2 cellular contexts compared by ENCODE assay signal in the genomic region with DNA sequence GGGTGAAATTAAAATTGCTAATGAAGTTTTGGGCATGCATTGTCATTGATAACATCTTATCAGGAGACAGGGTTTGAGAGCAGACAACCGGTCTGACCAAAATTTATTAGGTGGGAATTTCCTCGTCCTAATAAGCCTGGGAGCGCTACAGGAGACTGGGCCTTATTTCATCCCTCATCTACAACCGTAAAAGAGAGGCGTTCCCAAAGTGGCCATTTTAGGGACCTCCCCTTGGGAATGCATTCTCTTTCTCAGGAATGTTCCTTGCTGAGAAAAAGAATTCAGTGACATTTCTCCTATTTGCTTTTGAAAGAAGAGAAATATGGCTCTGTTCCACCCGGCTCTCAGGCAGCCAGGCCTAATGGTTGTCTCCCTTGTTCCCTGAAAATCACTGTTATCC.
A peak's percentile ranks its signal among the peaks of the same experiment; 100 is the strongest.
TF ChIP-seq lines count a peak whose summit lies in the region.

No MANE protein-coding gene starts in this region.

TF ChIP-seq in HEK293, 187 proteins besides CTCF, POLR2A, EP300 and RAD21:
- peak; percentile 59; the same call in 1 of the 2 replicates for TF ChIP-seq ZNF626 (tag by site-specific recombination; IDR thresholded peaks at IDR 0.05)
- peak; percentile 19 for TF ChIP-seq SETDB1 (IDR thresholded peaks at IDR 0.05; ENCODE audit: insufficient read length, low read length)
TF ChIP-seq in HEK293: peak in this region for 2; not testable (repeated sequence) for 185.

TF ChIP-seq in GM12878, 131 proteins besides CTCF, POLR2A, EP300 and RAD21:
- 0 out of 2 replicates have a peak, but pooled peaks have one; percentile 42 for TF ChIP-seq CBX5 (IDR thresholded peaks at IDR 0.05; ENCODE audit: low read depth)
